In genomic region chr10:80158598-80159127, GRCh38 we compare ENCODE assay signal across 8 cellular contexts. TPM values are rescaled to one million over a fixed set of nuclear protein-coding genes. Genes with fewer than 3 reads are reported as not detected.
DNase-seq lines count a peak whose midpoint lies in the region; ATAC-seq and TF ChIP-seq lines count a peak whose summit lies in the region.

No MANE protein-coding gene starts in this region.

- no peak overlapping the region for H3K4me2 ChIP-seq in OCI-LY7 (ENCODE audit: low read length)

- CTCF ChIA-PET in OCI-LY7 (lab: Charles Lee; ENCODE audit: unreplicated experiment): no interaction called here

- peaks cover 14 to 35% of the 10 kb centered on the region in 2 donors for H3K4me1 ChIP-seq in left lung
- peaks cover 0 to 28% of the 10 kb centered on the region in 2 donors for H3K4me1 ChIP-seq in thyroid gland
- H3K4me1 ChIP-seq in OCI-LY7 (ENCODE audit: insufficient read depth, low read length, poor library complexity, severe bottlenecking): no peaks in the 10 kb centered on the region

- TF ChIP-seq POLR2A in thyroid gland (IDR thresholded peaks at IDR 0.05) (no peak), erythroblast (IDR thresholded peaks at IDR 0.05; ENCODE audit: low read length) (no peak)

- intact Hi-C loops in left lung (cut with DNase I) (no loop called here), thyroid gland (cut with DNase I) (loop anchor here (10.0 kb wide), 1 partner anchor 46 kb away; the partner anchor contains the start of gene ANXA11), OCI-LY7 (cut with micrococcal nuclease; ENCODE audit: unreplicated experiment) (no loop called here)

- H3K9me3 ChIP-seq in left lung: no peaks in the 10 kb centered on the region
- no peaks in the 10 kb centered on the region for H3K9me3 ChIP-seq in thyroid gland
- H3K9me3 ChIP-seq in OCI-LY7 (ENCODE audit: low read length): no peaks in the 10 kb centered on the region

- H3K79me2 ChIP-seq in OCI-LY7 (ENCODE audit: insufficient read depth, low read depth, low read length): no peaks in the 10 kb centered on the region

- H3K27me3 ChIP-seq in left lung (no peaks in the 10 kb centered on the region), thyroid gland (no peaks in the 10 kb centered on the region)

- no peak overlapping the region for H2AFZ ChIP-seq in OCI-LY7 (ENCODE audit: low read length)

- BruUV-seq in OCI-LY7 (replicated peaks; lab: Mats Ljungman, UMichigan): no TSS peak

- H3K27ac ChIP-seq in left lung (peak overlapping the region; percentile 24 to 85), thyroid gland (peak overlapping the region in 2 of 3 donors; percentile 53 to 66), OCI-LY7 (ENCODE audit: low read depth, low read length, poor library complexity, severe bottlenecking) (no peak overlapping the region)

- ATAC-seq in left lung: peak; percentile 80
- no peak for ATAC-seq in GM18909 (IDR thresholded peaks at IDR 0.05; ENCODE audit: poor library complexity, unreplicated experiment)

- H3K4me3 ChIP-seq in cardiac fibroblast (replicated peaks in 1 of 2; ENCODE audit: low read depth in 2 of 2, low read length in 2 of 2) (no peak overlapping the region), left lung (no peak overlapping the region), thyroid gland (replicated peaks in 1 of 3) (no peak overlapping the region), OCI-LY7 (ENCODE audit: low read depth, low read length, poor library complexity, severe bottlenecking) (no peak overlapping the region)

- H3K9me2 ChIP-seq in OCI-LY7 (ENCODE audit: insufficient read depth, low read length): no peaks in the 10 kb centered on the region

- no peak for TF ChIP-seq CTCF in cardiac fibroblast (IDR thresholded peaks at IDR 0.05; ENCODE audit: low read depth, low read length)
- TF ChIP-seq CTCF in left lung (IDR thresholded peaks at IDR 0.05): no peak
- TF ChIP-seq CTCF in thyroid gland (IDR thresholded peaks at IDR 0.05): no peak
- TF ChIP-seq CTCF in OCI-LY7 (conservative IDR thresholded peaks at IDR 0.05; ENCODE audit: low read length): no peak

- no peaks in the 10 kb centered on the region for H4K20me1 ChIP-seq in OCI-LY7 (ENCODE audit: insufficient read depth, low read length)

- POLR2A ChIA-PET in OCI-LY7 (lab: Charles Lee): no interaction called here

- peaks cover 5 to 100% of the 10 kb centered on the region in 2 donors for H3K36me3 ChIP-seq in left lung
- H3K36me3 ChIP-seq in thyroid gland: peaks cover 39 to 65% of the 10 kb centered on the region in 2 donors
- peaks cover 80% of the 10 kb centered on the region for H3K36me3 ChIP-seq in OCI-LY7 (ENCODE audit: insufficient read depth, low read length)

- 51 to 61% methylated on average over 13 to 14 of the region's 14 CpGs for WGBS in thyroid gland, 2 donors

- DNase-seq in EL: peak; percentile 99
- DNase-seq in NCI-H460 (ENCODE audit: extremely low read depth, low read depth): peak; percentile 72
- DNase-seq in cardiac fibroblast (ENCODE audit: low read depth in 2 of 2): peak; percentile 97 to 99
- peak in 1 of 2 donors; percentile 85 for DNase-seq in left lung
- DNase-seq in thyroid gland: peak; percentile 40 to 48
- no peak for DNase-seq in OCI-LY7 (ENCODE audit: low spot score)
- no peak for DNase-seq in erythroblast (lab: John Stamatoyannopoulos, UW)

RNA-seq across cellular contexts. Expression of gene PLAC9, which starts 26.1 kb away (rescaled TPM):
- total RNA-seq in NCI-H460 (2014; rRNA removed; shearing (Covaris generic)): not detected in 2 replicates
- polyA plus RNA-seq in NCI-H460 (2014; cell fraction: nucleus; rRNA removed): not detected in 2 replicates
- total RNA-seq in left lung (10 to 100 TPM; 35.0 to 53.8 TPM), thyroid gland (10 to 100 TPM in 3 of 4 donors, 1 to 10 TPM in 1; 5.5 to 65.6 (median 33.6) TPM), OCI-LY7 (2022) (not detected in 2 replicates)
- total RNA-seq in OCI-LY7 (2014; rRNA removed; shearing (Covaris generic)): not detected in 2 replicates

RNA-seq across cellular contexts. Expression of gene ANXA11, which starts 46.7 kb away (rescaled TPM):
- total RNA-seq in NCI-H460 (2014; rRNA removed; shearing (Covaris generic)): 66.1 and 73.2 TPM in 2 replicates
- 57.3 and 66.0 TPM in 2 replicates for polyA plus RNA-seq in NCI-H460 (2014; cell fraction: nucleus; rRNA removed)
- total RNA-seq in left lung (100 to 1,000 TPM; 281 to 298 TPM), thyroid gland (100 to 1,000 TPM in 1 of 4 donors, 10 to 100 TPM in 3; 77.5 to 106 (median 90.8) TPM), OCI-LY7 (2022) (164 and 199 TPM in 2 replicates)
- total RNA-seq in OCI-LY7 (2014; rRNA removed; shearing (Covaris generic)): 87.8 and 93.9 TPM in 2 replicates

Comparison
In these comparisons a context has a peak if more than half of its experiments do, and no peak if none do; other contexts are left out.
1. DNase-seq: peak in EL (single experiment), NCI-H460 (single experiment), cardiac fibroblast (2 of 2) and thyroid gland (2 of 2); none in OCI-LY7 (single experiment) and erythroblast (0 of 2).